Comparison of ENCODE assay signal across 8 cellular contexts in genomic region chr12:57522019-57522886, GRCh38. TPM values are rescaled to one million over a fixed set of nuclear protein-coding genes. Genes with fewer than 3 reads are reported as not detected.
A peak's percentile ranks its signal among the peaks of the same experiment; 100 is the strongest.
DNase-seq lines count a peak whose midpoint lies in the region; ATAC-seq and TF ChIP-seq lines count a peak whose summit lies in the region.

Gene MBD6, plus strand, starts transcription at chr12:57522824. Its CDS starts 1,480 bp downstream, at chr12:57524304.

- H3K36me3 Mint-ChIP-seq in GM23338 (ENCODE audit: low read depth) (peaks cover 32% of the 10 kb centered on the region), nephron progenitor cell (ENCODE audit: low read depth) (peaks cover 27% of the 10 kb centered on the region)
- peaks cover 50% of the 10 kb centered on the region for H3K36me3 Mint-ChIP-seq in activated T-helper 2 cell treated with anti-CD3 and anti-CD28 coated beads, Interferon-gamma antibody, Interleukin-2, Interleukin-4, amounts not matched to agents 10 μg/mL and 5 μg/mL and 100 μg/mL, durations not matched to agents 14 hours and 24 hours and 36 hours (ENCODE audit: low read depth)

- peaks cover 28% of the 10 kb centered on the region for H3K79me2 ChIP-seq in GM23338 (replicated peaks; ENCODE audit: insufficient read depth)

- no peaks in the 10 kb centered on the region for H3K9me3 ChIP-seq in RWPE2 (ENCODE audit: severe bottlenecking)

- peaks cover 55% of the 10 kb centered on the region for H3F3A ChIP-seq in GM23338 (replicated peaks; ENCODE audit: low read depth)

- H3K9me2 ChIP-seq in GM23338 (ENCODE audit: insufficient read depth) = no peaks in the 10 kb centered on the region

- H3K27me3 Mint-ChIP-seq in GM23338 (ENCODE audit: insufficient read depth, low read depth, poor library complexity) = peaks cover 45% of the 10 kb centered on the region
- no peaks in the 10 kb centered on the region for H3K27me3 Mint-ChIP-seq in activated T-helper 2 cell treated with anti-CD3 and anti-CD28 coated beads, Interferon-gamma antibody, Interleukin-2, Interleukin-4, amounts not matched to agents 10 μg/mL and 5 μg/mL and 100 μg/mL, durations not matched to agents 14 hours and 24 hours and 36 hours (ENCODE audit: low read depth)
- peaks cover 3% of the 10 kb centered on the region for H3K27me3 Mint-ChIP-seq in nephron progenitor cell (ENCODE audit: low read depth, poor library complexity)
- H3K27me3 Mint-ChIP-seq in stimulated activated naive CD8-positive, alpha-beta T cell treated with anti-CD3 and anti-CD28 coated beads, Interleukin-15, amount 100 ng/mL, for 72 hours = no peaks in the 10 kb centered on the region

- H3K27ac ChIP-seq in GM23338 (ENCODE audit: low read depth) (peak within 1 kb of the TSS; percentile 78), RWPE2 (ENCODE audit: poor library complexity, severe bottlenecking) (peak within 1 kb of the TSS; percentile 90)

- peak within 1 kb of the TSS; percentile 95 for H2AFZ ChIP-seq in GM23338

- DNase-seq in Daoy (ENCODE audit: low read depth) = peak; percentile 93
- peak; percentile 87 for DNase-seq in GM23338 (ENCODE audit: low spot score)
- peak; percentile 80 to 84 for DNase-seq in Kasumi-1 (lab: John Stamatoyannopoulos, UW)
- peak; percentile 95 for DNase-seq in RWPE2 (ENCODE audit: low spot score)
- DNase-seq in activated T-helper 2 cell treated with anti-CD3 and anti-CD28 coated beads, Interferon-gamma antibody, Interleukin-2, Interleukin-4, amounts not matched to agents 10 μg/mL and 5 μg/mL and 100 μg/mL, durations not matched to agents 14 hours and 24 hours and 36 hours (ENCODE audit: low spot score) = peak; percentile 90
- peak; percentile 93 for DNase-seq in fibroblast of pulmonary artery (ENCODE audit: low read depth)
- peak; percentile 95 for DNase-seq in nephron progenitor cell
- peak; percentile 95 to 96 for DNase-seq in stimulated activated naive CD8-positive, alpha-beta T cell treated with anti-CD3 and anti-CD28 coated beads, Interleukin-15, amount 100 ng/mL, for 72 hours

- peaks cover 36% of the 10 kb centered on the region for H4K20me1 ChIP-seq in GM23338 (replicated peaks; ENCODE audit: insufficient read depth)

- H3K4me2 ChIP-seq in GM23338 = peak within 1 kb of the TSS; percentile 94

- intact Hi-C loops in activated T-helper 2 cell treated with anti-CD3 and anti-CD28 coated beads, Interferon-gamma antibody, Interleukin-2, Interleukin-4, amounts not matched to agents 10 μg/mL and 5 μg/mL and 100 μg/mL, durations not matched to agents 14 hours and 24 hours and 36 hours (cut with micrococcal nuclease) = loop anchor here (1.0 to 5.0 kb wide), 4 partner anchors 69 to 435 kb away; partner anchors contain the start of genes CDK4, CTDSP2, NAB2 and PIP4K2C

- peak within 1 kb of the TSS; percentile 82 for H3K4me3 ChIP-seq in GM23338
- H3K4me3 ChIP-seq in RWPE2 (ENCODE audit: severe bottlenecking) = peak within 1 kb of the TSS; percentile 60
- H3K4me3 ChIP-seq in fibroblast of pulmonary artery (replicated peaks; ENCODE audit: low read depth, low read length) = peak within 1 kb of the TSS; percentile 92

- peak within 1 kb of the TSS; percentile 92 for H3K4me3 Mint-ChIP-seq in GM23338
- peak within 1 kb of the TSS; percentile 96 for H3K4me3 Mint-ChIP-seq in activated T-helper 2 cell treated with anti-CD3 and anti-CD28 coated beads, Interferon-gamma antibody, Interleukin-2, Interleukin-4, amounts not matched to agents 10 μg/mL and 5 μg/mL and 100 μg/mL, durations not matched to agents 14 hours and 24 hours and 36 hours (ENCODE audit: low read depth)
- peak within 1 kb of the TSS; percentile 97 for H3K4me3 Mint-ChIP-seq in nephron progenitor cell
- peak within 1 kb of the TSS; percentile 96 to 98 for H3K4me3 Mint-ChIP-seq in stimulated activated naive CD8-positive, alpha-beta T cell treated with anti-CD3 and anti-CD28 coated beads, Interleukin-15, amount 100 ng/mL, for 72 hours

- H3K36me3 ChIP-seq in GM23338 (ENCODE audit: insufficient read depth) (peaks cover 6% of the 10 kb centered on the region), RWPE2 (ENCODE audit: low read depth) (peaks cover 58% of the 10 kb centered on the region)

- ATAC-seq in GM23338 (peak; percentile 6), RWPE2 (ENCODE audit: low read depth) (peak; percentile 30)
- ATAC-seq in stimulated activated naive CD8-positive, alpha-beta T cell treated with anti-CD3 and anti-CD28 coated beads, Interleukin-15, amount 100 ng/mL, for 72 hours = peak; percentile 66

- H3K9me3 Mint-ChIP-seq in GM23338 (no peaks in the 10 kb centered on the region; the same call in 2 of the 3 replicates), nephron progenitor cell (no peaks in the 10 kb centered on the region)
- no peaks in the 10 kb centered on the region for H3K9me3 Mint-ChIP-seq in activated T-helper 2 cell treated with anti-CD3 and anti-CD28 coated beads, Interferon-gamma antibody, Interleukin-2, Interleukin-4, amounts not matched to agents 10 μg/mL and 5 μg/mL and 100 μg/mL, durations not matched to agents 14 hours and 24 hours and 36 hours
- H3K9me3 Mint-ChIP-seq in stimulated activated naive CD8-positive, alpha-beta T cell treated with anti-CD3 and anti-CD28 coated beads, Interleukin-15, amount 100 ng/mL, for 72 hours = no peaks in the 10 kb centered on the region

- H3K27ac Mint-ChIP-seq in GM23338 (peak within 1 kb of the TSS; percentile 92), nephron progenitor cell (peak within 1 kb of the TSS; percentile 99)
- peak within 1 kb of the TSS; percentile 100 for H3K27ac Mint-ChIP-seq in activated T-helper 2 cell treated with anti-CD3 and anti-CD28 coated beads, Interferon-gamma antibody, Interleukin-2, Interleukin-4, amounts not matched to agents 10 μg/mL and 5 μg/mL and 100 μg/mL, durations not matched to agents 14 hours and 24 hours and 36 hours
- H3K27ac Mint-ChIP-seq in stimulated activated naive CD8-positive, alpha-beta T cell treated with anti-CD3 and anti-CD28 coated beads, Interleukin-15, amount 100 ng/mL, for 72 hours = peak within 1 kb of the TSS; percentile 99 to 100

- H3K4me1 Mint-ChIP-seq in GM23338 (peaks cover 56% of the 10 kb centered on the region), nephron progenitor cell (peaks cover 72% of the 10 kb centered on the region)
- peaks cover 43% of the 10 kb centered on the region for H3K4me1 Mint-ChIP-seq in activated T-helper 2 cell treated with anti-CD3 and anti-CD28 coated beads, Interferon-gamma antibody, Interleukin-2, Interleukin-4, amounts not matched to agents 10 μg/mL and 5 μg/mL and 100 μg/mL, durations not matched to agents 14 hours and 24 hours and 36 hours (ENCODE audit: low read depth)
- peaks cover 88% of the 10 kb centered on the region for H3K4me1 Mint-ChIP-seq in stimulated activated naive CD8-positive, alpha-beta T cell treated with anti-CD3 and anti-CD28 coated beads, Interleukin-15, amount 100 ng/mL, for 72 hours

- H3K4me1 ChIP-seq in GM23338 (ENCODE audit: insufficient read depth) (peaks cover 43% of the 10 kb centered on the region), RWPE2 (ENCODE audit: insufficient read depth, poor library complexity, severe bottlenecking) (peaks cover 28% of the 10 kb centered on the region)

- no peaks in the 10 kb centered on the region for H3K27me3 ChIP-seq in GM23338 (ENCODE audit: insufficient read depth)
- H3K27me3 ChIP-seq in RWPE2 (ENCODE audit: insufficient read depth, poor library complexity, severe bottlenecking) = no peaks in the 10 kb centered on the region

- TF ChIP-seq CTCF in GM23338 (conservative IDR thresholded peaks at IDR 0.05; ENCODE audit: low read depth in 2 of 2) (0 out of 4 replicates have a peak, but pooled peaks of 1 of the 2 experiments have one; percentile 9), RWPE2 (IDR thresholded peaks at IDR 0.05; ENCODE audit: poor library complexity, severe bottlenecking) (no peak), fibroblast of pulmonary artery (IDR thresholded peaks at IDR 0.05; ENCODE audit: low read length, missing control alignments) (no peak), nephron progenitor cell (IDR thresholded peaks at IDR 0.05) (no peak)

TF ChIP-seq in GM23338, 12 proteins besides CTCF, POLR2A, EP300 and RAD21:
- no peak for TF ChIP-seq EZH2phosphoT487 (IDR thresholded peaks at IDR 0.05; ENCODE audit: unreplicated experiment)
- TF ChIP-seq EZH2 (IDR thresholded peaks at IDR 0.05; ENCODE audit: low read depth, unreplicated experiment) = no peak
- no peak for TF ChIP-seq NANOG (IDR thresholded peaks at IDR 0.05; ENCODE audit: borderline replicate concordance)
- TF ChIP-seq REST (IDR thresholded peaks at IDR 0.05; ENCODE audit: unreplicated experiment) = no peak
TF ChIP-seq in GM23338: peak in this region for 0.

RNA-seq across cellular contexts. Expression of gene MBD6, which starts in this region (rescaled TPM):
- 0.57 and 0.91 TPM in 2 replicates for total RNA-seq in Daoy (2014; rRNA removed; shearing (Covaris generic))
- 12.5 and 16.9 TPM in 2 replicates for total RNA-seq in GM23338 (2014; rRNA removed; shearing (Covaris generic))
- 17.1 and 18.3 TPM in 2 replicates for polyA plus RNA-seq in GM23338 (2016; fragmentation: Nextera tagmentation; extraction: Ambion mirVana)
- 62.4 and 67.9 TPM in 2 replicates for total RNA-seq in activated T-helper 2 cell treated with anti-CD3 and anti-CD28 coated beads, Interferon-gamma antibody, Interleukin-2, Interleukin-4, amounts not matched to agents 10 μg/mL and 5 μg/mL and 100 μg/mL, durations not matched to agents 14 hours and 24 hours and 36 hours

Comparison
In these comparisons a context has a peak if more than half of its experiments do, and no peak if none do; other contexts are left out.
1. Peak in every context shown above with its lines: DNase-seq, ATAC-seq, H3K4me3 ChIP-seq and H3K27ac ChIP-seq.
2. Peak in DNase-seq in Daoy; RNA of the gene not detected or under 1 TPM.
3. ATAC-seq: peak in every context shown above with its lines; median percentile 66 in stimulated activated naive CD8-positive, alpha-beta T cell treated with anti-CD3 and anti-CD28 coated beads, Interleukin-15, amount 100 ng/mL, for 72 hours; 30 in RWPE2; 6 in GM23338.